1 cellular context compared by ENCODE assay signal in genomic region chr19:18477974-18478373, GRCh38.
TF ChIP-seq lines count a peak whose summit lies in the region.

No MANE protein-coding gene starts in this region.

TF ChIP-seq in K562, 482 proteins besides CTCF, POLR2A, EP300 and RAD21 (continued from another document and continues in another):
- TF ChIP-seq ZNF398 (CRISPR knock-in tag; IDR thresholded peaks at IDR 0.05) (0 out of 2 replicates have a peak, but pooled peaks have one; percentile 29), ATF7 (IDR thresholded peaks at IDR 0.05) (no peak), SOX6 (IDR thresholded peaks at IDR 0.05) (no peak), UBTF (IDR thresholded peaks at IDR 0.05; ENCODE audit: borderline replicate concordance in 1 of 2, low read depth in 2 of 2, low read length in 2 of 2) (no peak), NFE2L1 (tag; IDR thresholded peaks at IDR 0.05; ENCODE audit: borderline replicate concordance, low read depth) (no peak), ZNF347 (CRISPR knock-in tag; IDR thresholded peaks at IDR 0.05; ENCODE audit: low read depth) (no peak), CGGBP1 (CRISPR knock-in tag; IDR thresholded peaks at IDR 0.05) (no peak), PHB2 (IDR thresholded peaks at IDR 0.05; ENCODE audit: low read depth) (no peak), HSF4 (CRISPR knock-in tag; IDR thresholded peaks at IDR 0.05; ENCODE audit: borderline replicate concordance) (no peak), KLF1 (tag; IDR thresholded peaks at IDR 0.05) (no peak), GABPB1 (CRISPR knock-in tag; IDR thresholded peaks at IDR 0.05) (no peak), TOE1 (IDR thresholded peaks at IDR 0.05; ENCODE audit: borderline replicate concordance) (no peak), TOE1 (CRISPR knock-in tag; IDR thresholded peaks at IDR 0.05; ENCODE audit: borderline replicate concordance, low read depth) (no peak), ZBTB1 (CRISPR knock-in tag; IDR thresholded peaks at IDR 0.05; ENCODE audit: borderline replicate concordance, low read depth) (no peak), RBM14 (IDR thresholded peaks at IDR 0.05; ENCODE audit: borderline replicate concordance, insufficient read depth, low read depth, low read length) (no peak), ZKSCAN8 (CRISPR knock-in tag; IDR thresholded peaks at IDR 0.05) (no peak), ESRRB (CRISPR knock-in tag; IDR thresholded peaks at IDR 0.05; ENCODE audit: borderline replicate concordance) (no peak), ZNF143 (CRISPR knock-in tag; IDR thresholded peaks at IDR 0.05) (no peak), SMC3 (conservative IDR thresholded peaks at IDR 0.05; ENCODE audit: insufficient read depth, low read depth, low read length) (no peak), RUNX1 (IDR thresholded peaks at IDR 0.05; ENCODE audit: low read depth) (no peak), ZNF436 (CRISPR knock-in tag; IDR thresholded peaks at IDR 0.05) (no peak), NR2F6 (CRISPR knock-in tag; IDR thresholded peaks at IDR 0.05) (no peak), ZNF239 (CRISPR knock-in tag; IDR thresholded peaks at IDR 0.05) (peak; percentile 28; the same call in 1 of the 2 replicates), ILF3 (IDR thresholded peaks at IDR 0.05; ENCODE audit: borderline replicate concordance) (no peak), SMAD3 (CRISPR knock-in tag; conservative IDR thresholded peaks at IDR 0.05) (peak; percentile 61; the same call in 1 of the 2 replicates), FOXP4 (CRISPR knock-in tag; IDR thresholded peaks at IDR 0.05; ENCODE audit: borderline replicate concordance) (no peak), MTF1 (CRISPR knock-in tag; IDR thresholded peaks at IDR 0.05; ENCODE audit: borderline replicate concordance) (no peak), SNIP1 (IDR thresholded peaks at IDR 0.05; ENCODE audit: low read depth) (no peak), ZNF655 (CRISPR knock-in tag; IDR thresholded peaks at IDR 0.05) (no peak), CXXC5 (CRISPR knock-in tag; IDR thresholded peaks at IDR 0.05) (peak; percentile 55), NFYB (IDR thresholded peaks at IDR 0.05; ENCODE audit: extremely low read depth, insufficient read length) (no peak), NRF1 (conservative IDR thresholded peaks at IDR 0.05 in 1 of 2, IDR thresholded peaks at IDR 0.05 in 1 of 2) (no peak), WHSC1 (IDR thresholded peaks at IDR 0.05; ENCODE audit: low read length) (no peak), SIRT6 (IDR thresholded peaks at IDR 0.05; ENCODE audit: low read depth, low read length) (no peak), ZNF699 (CRISPR knock-in tag; IDR thresholded peaks at IDR 0.05; ENCODE audit: insufficient replicate concordance) (no peak), EGR1 (conservative IDR thresholded peaks at IDR 0.05) (no peak), ELF1 (tag; IDR thresholded peaks at IDR 0.05) (no peak), NCOA2 (IDR thresholded peaks at IDR 0.05; ENCODE audit: partially characterized antibody in 2 of 2) (no peak), SMAD4 (CRISPR knock-in tag; conservative IDR thresholded peaks at IDR 0.05) (peak; percentile 82), ELK3 (CRISPR knock-in tag; IDR thresholded peaks at IDR 0.05) (no peak), ZNF184 (CRISPR knock-in tag; IDR thresholded peaks at IDR 0.05) (no peak), ZMIZ1 (IDR thresholded peaks at IDR 0.05; ENCODE audit: low read depth in 2 of 2, low read length in 2 of 2) (no peak), ZNF24 (IDR thresholded peaks at IDR 0.05) (no peak), RAD51 (IDR thresholded peaks at IDR 0.05; ENCODE audit: borderline replicate concordance, low read depth) (no peak), RBBP5 (IDR thresholded peaks at IDR 0.05; ENCODE audit: borderline replicate concordance, insufficient read depth, low read length, poor library complexity, severe bottlenecking) (no peak), ZNF764 (CRISPR knock-in tag; IDR thresholded peaks at IDR 0.05; ENCODE audit: low read depth) (no peak), MLX (CRISPR knock-in tag; conservative IDR thresholded peaks at IDR 0.05) (no peak), HLTF (IDR thresholded peaks at IDR 0.05) (no peak), TRIM25 (IDR thresholded peaks at IDR 0.05; ENCODE audit: borderline replicate concordance) (no peak), HMBOX1 (IDR thresholded peaks at IDR 0.05) (no peak), IRF9 (tag; IDR thresholded peaks at IDR 0.05) (peak; percentile 65)
